9 cellular contexts compared by ENCODE assay signal in the genomic region with DNA sequence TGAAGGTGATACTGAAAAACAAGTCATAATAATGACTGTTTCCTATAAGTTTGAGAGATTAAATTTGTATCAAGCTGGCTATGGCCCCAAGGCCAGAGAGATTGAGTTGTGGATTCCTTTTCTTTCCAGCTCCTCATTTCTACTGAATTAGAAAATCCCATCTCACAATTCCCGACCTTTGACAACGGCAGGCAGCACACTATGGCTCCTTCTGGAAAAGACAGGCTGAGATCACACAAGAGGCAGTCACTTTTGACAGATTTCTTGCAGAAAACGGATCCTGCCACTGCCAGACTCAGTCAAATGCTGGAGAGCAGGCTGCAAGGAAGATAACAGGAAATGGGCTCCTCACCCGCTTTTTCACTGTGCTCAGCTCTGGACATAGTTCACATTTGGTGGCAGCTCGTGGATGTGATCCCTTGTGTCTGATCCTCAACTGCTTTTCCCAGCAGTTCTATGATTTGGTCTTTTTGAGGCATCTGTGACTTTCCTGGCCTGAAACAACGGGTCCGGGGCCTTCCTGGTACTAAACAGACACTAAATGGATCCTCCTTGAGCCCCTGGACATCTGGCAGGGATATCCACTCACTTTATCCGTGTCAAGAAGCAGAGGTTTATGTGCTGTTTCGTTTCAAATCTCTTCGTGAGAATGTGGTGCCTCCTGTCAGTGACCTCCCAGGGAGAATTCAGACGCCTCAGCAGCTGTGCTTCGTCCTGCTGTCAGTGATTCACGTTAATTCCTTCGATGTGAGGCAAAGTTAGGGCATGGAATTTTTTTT. TPM values are rescaled to one million over a fixed set of nuclear protein-coding genes. Genes with fewer than 3 reads are reported as not detected.
A peak's percentile ranks its signal among the peaks of the same experiment; 100 is the strongest.
DNase-seq lines count a peak whose midpoint lies in the region; ATAC-seq and TF ChIP-seq lines count a peak whose summit lies in the region.
"Had no signal": no experiment of that assay in that cellular context is flagged by ENCODE, and none has a peak within 500 bp of the region (broad histone marks: within the 10 kb centered on the region; RNA-seq: fewer than 3 reads in every experiment).

No MANE protein-coding gene starts in this region.

- H2AFZ ChIP-seq in osteoblast (ENCODE audit: low read length), result peak overlapping the region; percentile 78
- H2AFZ ChIP-seq: parathyroid adenoma had no signal

- no peaks in the 10 kb centered on the region for H3K36me3 ChIP-seq in SJSA1
- no peaks in the 10 kb centered on the region for H3K36me3 ChIP-seq in osteoblast (ENCODE audit: insufficient read depth, low read length)
- no peaks in the 10 kb centered on the region for H3K36me3 ChIP-seq in Caco-2 (ENCODE audit: control insufficient read depth, insufficient read depth, low read length)

- peaks cover 22% of the 10 kb centered on the region for H3K4me1 ChIP-seq in SJSA1 (replicated peaks)
- H3K4me1 ChIP-seq in osteoblast (ENCODE audit: insufficient read depth, low read length), result peaks cover 17% of the 10 kb centered on the region
- no peaks in the 10 kb centered on the region for H3K4me1 ChIP-seq in Caco-2
- H3K4me1 ChIP-seq: parathyroid adenoma had no signal

- H3K79me2 ChIP-seq in osteoblast (ENCODE audit: insufficient read depth, low read length), result no peaks in the 10 kb centered on the region
- H3K79me2 ChIP-seq: parathyroid adenoma had no signal

- H3K27ac ChIP-seq in SJSA1, result peak overlapping the region; percentile 97
- H3K27ac ChIP-seq in osteoblast (ENCODE audit: low read depth, low read length), result peak overlapping the region; percentile 94
- H3K27ac ChIP-seq: parathyroid adenoma had no signal

- no peaks in the 10 kb centered on the region for H3K27me3 Mint-ChIP-seq in glutamatergic neuron (ENCODE audit: unreplicated experiment)
- H3K27me3 Mint-ChIP-seq in activated naive CD8-positive, alpha-beta T cell treated with anti-CD3 and anti-CD28 coated beads for 36 hours, result peaks cover 23% of the 10 kb centered on the region
- peaks cover 17% of the 10 kb centered on the region for H3K27me3 Mint-ChIP-seq in Caco-2 (ENCODE audit: insufficient read depth, unreplicated experiment)

- H3K36me3 Mint-ChIP-seq in glutamatergic neuron (ENCODE audit: unreplicated experiment), result no peaks in the 10 kb centered on the region
- no peaks in the 10 kb centered on the region for H3K36me3 Mint-ChIP-seq in activated naive CD8-positive, alpha-beta T cell treated with anti-CD3 and anti-CD28 coated beads for 36 hours
- H3K36me3 Mint-ChIP-seq in Caco-2 (ENCODE audit: insufficient read depth, unreplicated experiment), result no peaks in the 10 kb centered on the region

- H3K4me3 Mint-ChIP-seq in glutamatergic neuron (ENCODE audit: unreplicated experiment) (no peak overlapping the region), Caco-2 (ENCODE audit: unreplicated experiment) (no peak overlapping the region)
- H3K4me3 Mint-ChIP-seq in activated naive CD8-positive, alpha-beta T cell treated with anti-CD3 and anti-CD28 coated beads for 36 hours, result no peak overlapping the region

- BruUV-seq in Caco-2 (replicated peaks; lab: Mats Ljungman, UMichigan), result no TSS peak

- H3K4me3 ChIP-seq in SJSA1 (peak overlapping the region; percentile 20), osteoblast (ENCODE audit: insufficient read depth, low read length) (peak overlapping the region; percentile 6), Caco-2 (ENCODE audit: low read depth, low read length) (no peak overlapping the region)

- intact Hi-C loops in Caco-2 (cut with micrococcal nuclease; ENCODE audit: unreplicated experiment), result no loop called here

- H3K4me1 Mint-ChIP-seq in glutamatergic neuron (ENCODE audit: low read depth, unreplicated experiment) (peaks cover 5% of the 10 kb centered on the region), Caco-2 (ENCODE audit: low read depth, unreplicated experiment) (no peaks in the 10 kb centered on the region)
- no peaks in the 10 kb centered on the region for H3K4me1 Mint-ChIP-seq in activated naive CD8-positive, alpha-beta T cell treated with anti-CD3 and anti-CD28 coated beads for 36 hours

- POLR2A ChIA-PET in Caco-2 (lab: Charles Lee), result no interaction called here

- peak; percentile 58 for DNase-seq in ELF-1 (ENCODE audit: low read depth, low spot score)
- DNase-seq in SJSA1 (ENCODE audit: low read depth in 1 of 2, low spot score in 2 of 2), result peak; percentile 90
- DNase-seq in glutamatergic neuron, result no peak
- DNase-seq in osteoblast (ENCODE audit: insufficient read length, low spot score, missing footprints), result peak; percentile 91
- no peak for DNase-seq in activated naive CD8-positive, alpha-beta T cell treated with anti-CD3 and anti-CD28 coated beads for 36 hours
- DNase-seq in Caco-2, result no peak
- DNase-seq in medulla oblongata (ENCODE audit: extremely low spot score), result no peak

- TF ChIP-seq CTCF in glutamatergic neuron (IDR thresholded peaks at IDR 0.05; ENCODE audit: partially characterized antibody, unreplicated experiment) (no peak), osteoblast (IDR thresholded peaks at IDR 0.05; ENCODE audit: extremely low read depth, low read depth, low read length) (no peak), Caco-2 (IDR thresholded peaks at IDR 0.05; ENCODE audit: insufficient read depth in 1 of 2, low read depth in 1 of 2, low read length in 1 of 2, severe bottlenecking in 1 of 2, unreplicated experiment in 1 of 2) (no peak)

- no peak for ATAC-seq in GM18517 (IDR thresholded peaks at IDR 0.05; ENCODE audit: unreplicated experiment)

- CTCF ChIA-PET in Caco-2 (lab: Charles Lee), result no interaction called here

- H3K9me3 ChIP-seq in SJSA1 (replicated peaks), result no peaks in the 10 kb centered on the region
- H3K9me3 ChIP-seq in osteoblast (ENCODE audit: low read depth, low read length), result no peaks in the 10 kb centered on the region
- H3K9me3 ChIP-seq in Caco-2, result no peaks in the 10 kb centered on the region

- H3K9me3 Mint-ChIP-seq in glutamatergic neuron (ENCODE audit: unreplicated experiment), result peaks cover 1% of the 10 kb centered on the region
- H3K9me3 Mint-ChIP-seq in activated naive CD8-positive, alpha-beta T cell treated with anti-CD3 and anti-CD28 coated beads for 36 hours, result no peaks in the 10 kb centered on the region
- no peaks in the 10 kb centered on the region for H3K9me3 Mint-ChIP-seq in Caco-2 (ENCODE audit: unreplicated experiment)

- H3K4me2 ChIP-seq in osteoblast (ENCODE audit: insufficient read depth, low read length), result peak overlapping the region; percentile 59

- H4K20me1 ChIP-seq in osteoblast (ENCODE audit: insufficient read depth, low read length), result no peaks in the 10 kb centered on the region

- H3K27me3 ChIP-seq in SJSA1 (replicated peaks) (no peaks in the 10 kb centered on the region), osteoblast (ENCODE audit: insufficient read depth, low read length) (no peaks in the 10 kb centered on the region), Caco-2 (replicated peaks; ENCODE audit: control insufficient read depth, insufficient read depth, low read length) (no peaks in the 10 kb centered on the region)

- H3K27ac Mint-ChIP-seq in glutamatergic neuron (ENCODE audit: unreplicated experiment) (peak overlapping the region; percentile 82), Caco-2 (ENCODE audit: unreplicated experiment) (no peak overlapping the region)
- H3K27ac Mint-ChIP-seq in activated naive CD8-positive, alpha-beta T cell treated with anti-CD3 and anti-CD28 coated beads for 36 hours, result no peak overlapping the region

RNA-seq across cellular contexts. Expression of a gene that starts 26.1 kb away (rescaled TPM):
- 12.3 and 20.0 TPM in 2 replicates for total RNA-seq in SJSA1 (2014; rRNA removed; shearing (Covaris generic))
- total RNA-seq in glutamatergic neuron (ENCODE audit: unreplicated experiment), result 35.0 TPM
- 26.5 and 30.4 TPM in 2 replicates for total RNA-seq in osteoblast
- total RNA-seq in activated naive CD8-positive, alpha-beta T cell treated with anti-CD3 and anti-CD28 coated beads for 36 hours, result 10 to 100 TPM; 13.6 to 14.2 TPM
- 12.8 and 13.4 TPM in 2 replicates for total RNA-seq in Caco-2 (2022)

Comparison
In these comparisons a context has a peak if more than half of its experiments do, and no peak if none do; other contexts are left out.
1. DNase-seq: peak in ELF-1 (single experiment), SJSA1 (2 of 2) and osteoblast (single experiment); none in glutamatergic neuron (single experiment), activated naive CD8-positive, alpha-beta T cell treated with anti-CD3 and anti-CD28 coated beads for 36 hours (single experiment), Caco-2 (0 of 2) and medulla oblongata (single experiment).